16 cellular contexts compared by ENCODE assay signal in the genomic region with DNA sequence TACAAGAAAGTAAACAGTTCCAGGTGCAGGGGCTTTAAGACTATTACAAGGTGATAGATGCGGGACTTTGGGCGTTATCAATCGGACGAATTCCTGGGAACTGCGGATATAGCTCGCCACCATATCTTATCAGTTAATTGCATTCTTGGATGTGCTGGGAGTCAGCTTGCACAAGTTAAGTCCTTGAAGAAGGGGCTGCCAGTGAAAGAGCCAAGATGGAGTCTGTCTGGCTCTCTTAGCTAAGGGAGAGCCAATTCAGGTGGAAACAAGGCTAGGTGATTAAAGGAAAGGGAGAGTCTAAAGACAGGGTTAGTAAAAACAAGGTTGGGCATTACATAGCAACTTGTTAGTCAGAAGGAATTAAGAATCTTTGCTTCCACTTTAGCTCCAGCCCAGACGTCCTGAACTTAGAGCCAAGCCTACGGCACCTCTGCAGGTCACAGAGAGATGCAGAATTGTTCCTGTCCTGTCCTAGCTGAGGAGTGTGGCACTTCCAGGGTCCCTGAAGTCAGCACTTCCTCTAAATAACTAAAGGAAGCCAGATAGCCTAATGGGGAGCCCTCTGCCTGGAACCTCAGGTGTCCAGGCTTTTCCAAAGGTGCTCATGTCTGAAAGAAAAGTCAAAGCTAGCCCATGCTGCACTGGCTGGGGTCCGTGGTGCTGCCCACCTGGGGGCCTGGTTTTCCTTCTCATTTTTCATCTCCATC. TPM values are rescaled to one million over a fixed set of nuclear protein-coding genes. Genes with fewer than 3 reads are reported as not detected.
DNase-seq lines count a peak whose midpoint lies in the region; ATAC-seq and TF ChIP-seq lines count a peak whose summit lies in the region.
"Had no signal": no experiment of that assay in that cellular context is flagged by ENCODE, and none has a peak within 500 bp of the region (broad histone marks: within the 10 kb centered on the region; RNA-seq: fewer than 3 reads in every experiment).

No MANE protein-coding gene starts in this region.

- peaks cover 89% of the 10 kb centered on the region for H3K4me1 ChIP-seq in CD4-positive, alpha-beta memory T cell (ENCODE audit: insufficient read depth, low read length)
- peaks cover 5% of the 10 kb centered on the region; the same call in 1 of the 2 replicates for H3K4me1 ChIP-seq in HEK293 (ENCODE audit: control insufficient read depth, insufficient read depth, low read length)

- POLR2A ChIA-PET in CD4-positive, alpha-beta memory T cell (lab: Charles Lee; ENCODE audit: partially characterized antibody) = interaction anchor here (1.0 to 9.2 kb wide), 7 partner anchors 11 to 140 kb away, joined by 3 to 248 read pairs (median 5); a partner anchor contains a TSS
- POLR2A ChIA-PET in HEK293 (lab: Yijun Ruan, JAX) (interaction anchor here (0.9 kb wide), 1 partner anchor 41 kb away, joined by 4 read pairs; a partner anchor contains a TSS), RWPE1 (lab: Yijun Ruan, JAX; ENCODE audit: low non-redundant PET) (no interaction called here)
- POLR2A ChIA-PET in activated naive CD8-positive, alpha-beta T cell treated with anti-CD3 and anti-CD28 coated beads, Interleukin-2, amount 10 ng/mL, durations not matched to agents 7 days and 5 days (lab: Charles Lee) = interaction anchor here (1.0 to 3.0 kb wide), 3 partner anchors 11 to 18 kb away, joined by 3 to 36 read pairs (median 12); no protein-coding TSS in a partner anchor

- no peak for DNase-seq in CD4-positive, alpha-beta memory T cell
- no peak for DNase-seq in activated naive CD8-positive, alpha-beta T cell treated with anti-CD3 and anti-CD28 coated beads, Interleukin-2, amount 10 ng/mL, durations not matched to agents 7 days and 5 days
- no peak for DNase-seq in natural killer cell treated with Interleukin-12 subunit alpha and Interleukin-12 subunit beta and Interleukin-15 and Interleukin-18, amount 100 ng/mL, for 72 hours (ENCODE audit: low spot score)
- no peak for DNase-seq in RWPE1 (ENCODE audit: low spot score)
- DNase-seq in AG08395 (ENCODE audit: low spot score) = no peak
- no peak for DNase-seq in OCI-M2 (lab: John Stamatoyannopoulos, UW; ENCODE audit: unreplicated experiment)
- DNase-seq: GDM1, H7, head of caudate nucleus, Kasumi-1, NCI-H510A, SW 1271 had no signal

- CTCF ChIA-PET in CD4-positive, alpha-beta memory T cell (lab: Charles Lee; ENCODE audit: partially characterized antibody) = interaction anchor here (0.7 to 5.7 kb wide), 6 partner anchors 11 to 20 kb away, joined by 3 to 70 read pairs (median 5); no protein-coding TSS in a partner anchor
- CTCF ChIA-PET in HEK293 (lab: Yijun Ruan, JAX) = no interaction called here
- CTCF ChIA-PET in RWPE1 (lab: Yijun Ruan, JAX) = interaction anchor here (0.6 kb wide), 1 partner anchor 228 kb away, joined by 3 read pairs; no protein-coding TSS in a partner anchor

- peaks cover 62 to 74% of the 10 kb centered on the region in 2 donors for H3K36me3 Mint-ChIP-seq in CD4-positive, alpha-beta memory T cell
- H3K36me3 Mint-ChIP-seq in activated naive CD8-positive, alpha-beta T cell treated with anti-CD3 and anti-CD28 coated beads, Interleukin-2, amount 10 ng/mL, durations not matched to agents 7 days and 5 days = peaks cover 73% of the 10 kb centered on the region
- H3K36me3 Mint-ChIP-seq in natural killer cell treated with Interleukin-12 subunit alpha and Interleukin-12 subunit beta and Interleukin-15 and Interleukin-18, amount 100 ng/mL, for 72 hours = peaks cover 30% of the 10 kb centered on the region

- no peak for TF ChIP-seq CTCF in HEK293 (tag by site-specific recombination; IDR thresholded peaks at IDR 0.05)
- no peak for TF ChIP-seq CTCF in RWPE1 (conservative IDR thresholded peaks at IDR 0.05; ENCODE audit: low read depth)

- peak overlapping the region; percentile 88 to 97 (median 93) for H3K27ac Mint-ChIP-seq in CD4-positive, alpha-beta memory T cell
- peak overlapping the region; percentile 93 for H3K27ac Mint-ChIP-seq in activated naive CD8-positive, alpha-beta T cell treated with anti-CD3 and anti-CD28 coated beads, Interleukin-2, amount 10 ng/mL, durations not matched to agents 7 days and 5 days
- peak overlapping the region; percentile 80 to 97 for H3K27ac Mint-ChIP-seq in natural killer cell treated with Interleukin-12 subunit alpha and Interleukin-12 subunit beta and Interleukin-15 and Interleukin-18, amount 100 ng/mL, for 72 hours

- no peaks in the 10 kb centered on the region for H3K27me3 ChIP-seq in CD4-positive, alpha-beta memory T cell (ENCODE audit: insufficient read depth, low read length)

- ATAC-seq in activated naive CD8-positive, alpha-beta T cell treated with anti-CD3 and anti-CD28 coated beads, Interleukin-2, amount 10 ng/mL, durations not matched to agents 7 days and 5 days (ENCODE audit: low read depth) = no peak
- no peak for ATAC-seq in natural killer cell treated with Interleukin-12 subunit alpha and Interleukin-12 subunit beta and Interleukin-15 and Interleukin-18, amount 100 ng/mL, for 72 hours
- ATAC-seq in GM18870 (IDR thresholded peaks at IDR 0.05; ENCODE audit: unreplicated experiment) = no peak
- ATAC-seq: Panc1 had no signal

- peak overlapping the region; percentile 78 to 93 (median 88) for H3K4me3 Mint-ChIP-seq in CD4-positive, alpha-beta memory T cell
- peak overlapping the region; percentile 86 for H3K4me3 Mint-ChIP-seq in activated naive CD8-positive, alpha-beta T cell treated with anti-CD3 and anti-CD28 coated beads, Interleukin-2, amount 10 ng/mL, durations not matched to agents 7 days and 5 days
- peak overlapping the region; percentile 74 for H3K4me3 Mint-ChIP-seq in natural killer cell treated with Interleukin-12 subunit alpha and Interleukin-12 subunit beta and Interleukin-15 and Interleukin-18, amount 100 ng/mL, for 72 hours

- no peaks in the 10 kb centered on the region for H3K9me3 ChIP-seq in CD4-positive, alpha-beta memory T cell (ENCODE audit: control insufficient read depth in 1 of 2, low read length in 2 of 2)
- H3K9me3 ChIP-seq in HEK293 (ENCODE audit: control insufficient read depth, insufficient read depth, low read depth, low read length) = no peaks in the 10 kb centered on the region

- intact Hi-C loops in CD4-positive, alpha-beta memory T cell (cut with micrococcal nuclease) = loop anchor here (10.0 kb wide), 2 partner anchors 627 to 1083 kb away; a partner anchor contains a TSS

- H3K4me1 Mint-ChIP-seq in CD4-positive, alpha-beta memory T cell = peaks cover 59 to 93% (median 80%) of the 10 kb centered on the region in 4 donors
- H3K4me1 Mint-ChIP-seq in activated naive CD8-positive, alpha-beta T cell treated with anti-CD3 and anti-CD28 coated beads, Interleukin-2, amount 10 ng/mL, durations not matched to agents 7 days and 5 days = peaks cover 77% of the 10 kb centered on the region
- H3K4me1 Mint-ChIP-seq in natural killer cell treated with Interleukin-12 subunit alpha and Interleukin-12 subunit beta and Interleukin-15 and Interleukin-18, amount 100 ng/mL, for 72 hours (ENCODE audit: low read depth in 2 of 2) = peaks cover 65 to 71% of the 10 kb centered on the region in 2 donors

- H3K27ac ChIP-seq in CD4-positive, alpha-beta memory T cell (ENCODE audit: low read depth, low read length) = peak overlapping the region; percentile 61
- no peak overlapping the region for H3K27ac ChIP-seq in HEK293 (ENCODE audit: extremely low read depth, low read depth, low read length)
- no peak overlapping the region for H3K27ac ChIP-seq in RWPE1
- H3K27ac ChIP-seq: C4-2B had no signal

- H3K36me3 ChIP-seq in CD4-positive, alpha-beta memory T cell (ENCODE audit: insufficient read depth, low read length) = peaks cover 25% of the 10 kb centered on the region
- peaks cover 0 to 24% of the 10 kb centered on the region in 2 experiments; a peak in 2 of 3 replicates for H3K36me3 ChIP-seq in HEK293 (ENCODE audit: control insufficient read depth in 2 of 2, insufficient read depth in 1 of 2, low read length in 2 of 2)

- H3K9me3 Mint-ChIP-seq in CD4-positive, alpha-beta memory T cell = peaks cover 0 to under 1% (median 0%) of the 10 kb centered on the region in 8 donors
- H3K9me3 Mint-ChIP-seq in activated naive CD8-positive, alpha-beta T cell treated with anti-CD3 and anti-CD28 coated beads, Interleukin-2, amount 10 ng/mL, durations not matched to agents 7 days and 5 days = peaks cover 2% of the 10 kb centered on the region
- peaks cover 4% of the 10 kb centered on the region for H3K9me3 Mint-ChIP-seq in natural killer cell treated with Interleukin-12 subunit alpha and Interleukin-12 subunit beta and Interleukin-15 and Interleukin-18, amount 100 ng/mL, for 72 hours

- H3K27me3 Mint-ChIP-seq in CD4-positive, alpha-beta memory T cell = no peaks in the 10 kb centered on the region
- H3K27me3 Mint-ChIP-seq in activated naive CD8-positive, alpha-beta T cell treated with anti-CD3 and anti-CD28 coated beads, Interleukin-2, amount 10 ng/mL, durations not matched to agents 7 days and 5 days = no peaks in the 10 kb centered on the region
- H3K27me3 Mint-ChIP-seq in natural killer cell treated with Interleukin-12 subunit alpha and Interleukin-12 subunit beta and Interleukin-15 and Interleukin-18, amount 100 ng/mL, for 72 hours = no peaks in the 10 kb centered on the region

- H3K4me3 ChIP-seq in CD4-positive, alpha-beta memory T cell (ENCODE audit: low read length in 2 of 2) = peak overlapping the region; percentile 2 to 37
- H3K4me3 ChIP-seq in HEK293 (ENCODE audit: low read depth, low read length) = no peak overlapping the region

TF ChIP-seq in HEK293, 187 proteins besides CTCF, POLR2A, EP300 and RAD21 (continues in another document):
- no peak for TF ChIP-seq ZNF157 (tag by site-specific recombination; IDR thresholded peaks at IDR 0.05)

RNA-seq across cellular contexts. Expression of a gene that starts 17.3 kb away (rescaled TPM):
- 100 to 1,000 TPM; 154 to 159 TPM for total RNA-seq in CD4-positive, alpha-beta memory T cell
- polyA plus RNA-seq in CD4-positive, alpha-beta memory T cell = 100 to 1,000 TPM; 150 to 169 TPM
- total RNA-seq in activated naive CD8-positive, alpha-beta T cell treated with anti-CD3 and anti-CD28 coated beads, Interleukin-2, amount 10 ng/mL, durations not matched to agents 7 days and 5 days = 100 to 1,000 TPM; 136 TPM
- 100 to 1,000 TPM in 1 of 2 donors, 10 to 100 TPM in 1; 88.2 to 104 TPM for total RNA-seq in natural killer cell treated with Interleukin-12 subunit alpha and Interleukin-12 subunit beta and Interleukin-15 and Interleukin-18, amount 100 ng/mL, for 72 hours

RNA-seq across cellular contexts. Expression of a gene that starts 56.4 kb away (rescaled TPM):
- 1 to 10 TPM; 3.8 to 4.6 TPM for total RNA-seq in CD4-positive, alpha-beta memory T cell
- under 1 TPM in 1 of 2 donors, not detected in 1; 0.37 TPM for polyA plus RNA-seq in CD4-positive, alpha-beta memory T cell
- 10 to 100 TPM; 15.6 to 17.4 TPM for total RNA-seq in activated naive CD8-positive, alpha-beta T cell treated with anti-CD3 and anti-CD28 coated beads, Interleukin-2, amount 10 ng/mL, durations not matched to agents 7 days and 5 days
- 1 to 10 TPM; 3.7 to 8.7 TPM for total RNA-seq in natural killer cell treated with Interleukin-12 subunit alpha and Interleukin-12 subunit beta and Interleukin-15 and Interleukin-18, amount 100 ng/mL, for 72 hours
